In the genomic region with DNA sequence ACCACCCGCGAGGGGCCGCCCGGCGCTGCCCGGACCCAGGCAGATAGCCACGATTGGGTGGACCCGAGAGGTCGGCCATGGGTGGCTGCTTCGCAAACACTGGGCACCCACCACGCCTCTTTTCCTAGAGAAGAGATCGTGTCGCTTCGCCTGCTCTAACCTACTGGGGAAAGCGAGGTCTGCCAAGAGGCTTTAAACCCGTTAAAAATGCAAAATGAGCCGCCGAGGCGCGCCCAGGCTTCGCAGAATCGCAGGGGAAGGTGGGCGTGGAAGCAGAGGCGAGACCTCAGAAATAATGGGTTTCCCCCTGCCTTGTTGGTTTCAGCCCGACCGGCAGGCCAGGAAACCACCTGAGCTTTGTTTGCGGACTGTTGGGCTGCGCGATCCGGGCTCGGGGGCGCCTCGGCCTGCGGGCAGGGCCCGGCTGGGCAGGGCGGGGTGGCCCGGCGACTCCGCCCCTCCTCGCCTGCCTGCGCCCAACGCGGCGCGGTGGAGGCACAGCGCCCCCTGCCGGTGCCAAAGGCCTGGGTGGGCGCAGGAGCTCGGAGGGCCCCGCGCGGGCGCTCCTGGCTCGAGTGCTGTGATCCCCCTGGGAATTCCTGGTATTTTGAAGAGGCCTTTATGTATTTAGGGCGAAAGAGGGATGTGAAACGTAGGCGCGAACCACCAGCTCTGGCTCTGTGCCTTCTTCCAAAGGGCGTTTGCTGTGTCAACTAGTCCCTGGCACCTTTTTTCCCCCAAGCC, we compare ENCODE assay signal across 1 cellular context.
TF ChIP-seq lines count a peak whose summit lies in the region.

No MANE protein-coding gene starts in this region.

TF ChIP-seq in PFSK-1, 5 proteins besides CTCF, POLR2A, EP300 and RAD21 (continued from another document):
- peak in 1 of 2 experiments; percentile 29; a peak in 2 of 4 replicates for TF ChIP-seq REST (IDR thresholded peaks at IDR 0.05; ENCODE audit: insufficient read depth in 1 of 2, low read depth in 2 of 2, low read length in 2 of 2)
